Comparison of ENCODE assay signal across 14 cellular contexts in the genomic region with DNA sequence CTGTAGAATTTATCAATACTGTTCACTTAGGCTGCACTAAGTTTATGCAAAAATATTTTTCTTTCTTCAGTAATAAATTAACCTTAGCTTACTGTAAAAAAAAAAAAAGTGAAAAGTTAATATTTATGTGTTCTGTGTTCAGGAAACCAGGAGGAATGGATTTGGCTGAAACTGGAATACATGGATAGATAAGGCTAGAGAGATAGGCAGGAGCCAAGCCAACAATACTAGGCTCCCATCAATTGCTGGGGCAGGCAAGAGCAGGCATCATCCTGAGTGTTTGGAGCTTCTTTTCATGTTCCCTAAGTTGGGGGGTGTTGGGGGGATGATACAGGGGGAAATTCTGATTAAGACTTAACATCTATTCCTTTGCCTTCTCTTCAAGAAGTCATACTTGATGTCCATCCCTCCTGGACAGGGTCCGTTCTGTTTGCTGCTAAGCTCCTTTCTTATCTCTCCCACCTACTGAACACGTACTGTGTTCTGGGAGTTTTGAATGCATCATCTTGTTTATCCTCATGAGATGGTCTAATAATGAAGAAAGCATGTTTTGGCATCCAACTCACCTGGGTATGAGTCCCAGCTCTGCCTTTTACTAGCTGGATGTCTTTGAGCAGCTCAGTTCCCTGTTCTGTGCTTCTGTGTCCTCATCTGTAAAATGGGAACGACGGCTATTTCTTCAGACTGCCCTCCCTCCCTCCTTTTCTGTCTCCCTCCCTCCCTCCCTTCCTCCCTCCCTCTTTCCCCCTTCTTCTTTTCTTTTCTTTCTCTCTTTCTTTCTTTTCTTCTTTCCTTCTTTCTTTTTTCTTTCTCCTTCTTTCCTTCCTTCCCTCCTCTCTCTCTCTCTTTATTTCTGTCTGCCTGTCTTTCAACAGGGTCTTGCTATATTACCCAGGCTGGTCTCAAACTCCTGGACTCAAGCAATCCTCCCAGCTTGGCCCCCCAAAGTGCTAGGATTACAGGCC. TPM values are rescaled to one million over a fixed set of nuclear protein-coding genes. Genes with fewer than 3 reads are reported as not detected.
"Had no signal": no experiment of that assay in that cellular context is flagged by ENCODE, and none has a peak within 500 bp of the region (broad histone marks: within the 10 kb centered on the region; RNA-seq: fewer than 3 reads in every experiment).

No MANE protein-coding gene starts in this region.

- DNase-seq: activated CD4-positive, alpha-beta T cell treated with anti-CD3 and anti-CD28 coated beads, Interleukin-2, amount 50 U/mL, for 4 hours; activated CD4-positive, CD25-positive, alpha-beta regulatory T cell treated with anti-CD3 and anti-CD28 coated beads, Interleukin-2, amount 50 U/mL, for 72 hours; activated naive CD4-positive, alpha-beta T cell treated with anti-CD3 and anti-CD28 coated beads for 36 hours; activated naive CD8-positive, alpha-beta T cell treated with anti-CD3 and anti-CD28 coated beads, Interleukin-2, amount 50 U/mL, for 24 hours; stimulated activated CD4-positive, alpha-beta T cell treated with anti-CD3 and anti-CD28 coated beads, Interleukin-2, amount 100 ng/mL, for 48 hours; stimulated activated naive B cell treated with anti-CD40 and anti-IgM and Interleukin-4, amounts not matched to agents 10 μg/mL and 1 μg/mL and 100 μg/mL, for 72 hours had no signal

- H3K4me1 Mint-ChIP-seq: neural crest cell; stimulated activated naive B cell treated with anti-CD40 and anti-IgM and Interleukin-4, amounts not matched to agents 10 μg/mL and 1 μg/mL and 100 μg/mL, for 72 hours had no signal

- H3K36me3 Mint-ChIP-seq: mesothelial cell of epicardium had no signal

- H3K27ac ChIP-seq: lower lobe of right lung, parathyroid adenoma, tibial artery, vagina had no signal

- H3K36me3 ChIP-seq: lower lobe of right lung, vagina had no signal

- H3K4me3 Mint-ChIP-seq: activated naive CD4-positive, alpha-beta T cell treated with anti-CD3 and anti-CD28 coated beads for 36 hours; activated naive CD8-positive, alpha-beta T cell treated with anti-CD3 and anti-CD28 coated beads, Interleukin-2, amount 50 U/mL, for 24 hours; mesothelial cell of epicardium; neural crest cell; stimulated activated naive B cell treated with anti-CD40 and anti-IgM and Interleukin-4, amounts not matched to agents 10 μg/mL and 1 μg/mL and 100 μg/mL, for 72 hours; T-helper 1 cell treated with Interleukin-12 subunit alpha and Interleukin-12 subunit beta and Interleukin-4 antibody, amounts not matched to agents 30 μg/mL and 1 μg/mL, for 36 hours had no signal

- H3K9me3 Mint-ChIP-seq: activated T-helper 2 cell treated with anti-CD3 and anti-CD28 coated beads, Interferon-gamma antibody, Interleukin-2, Interleukin-4, amounts not matched to agents 10 μg/mL and 5 μg/mL and 100 μg/mL, durations not matched to agents 14 hours and 24 hours and 36 hours; neural crest cell had no signal

- H3K27me3 Mint-ChIP-seq: activated naive CD8-positive, alpha-beta T cell treated with anti-CD3 and anti-CD28 coated beads, Interleukin-2, amount 50 U/mL, for 24 hours; stimulated activated naive B cell treated with anti-CD40 and anti-IgM and Interleukin-4, amounts not matched to agents 10 μg/mL and 1 μg/mL and 100 μg/mL, for 72 hours had no signal

- H3K9me3 ChIP-seq: lower lobe of right lung, tibial artery, vagina had no signal

- H3K4me3 ChIP-seq: lower lobe of right lung, tibial artery, vagina had no signal

- H3K4me1 ChIP-seq: parathyroid adenoma, tibial artery, vagina had no signal

- ATAC-seq: activated naive CD8-positive, alpha-beta T cell treated with anti-CD3 and anti-CD28 coated beads, Interleukin-2, amount 50 U/mL, for 24 hours; stimulated activated naive B cell treated with anti-CD40 and anti-IgM and Interleukin-4, amounts not matched to agents 10 μg/mL and 1 μg/mL and 100 μg/mL, for 72 hours had no signal

- H3K79me2 ChIP-seq: parathyroid adenoma had no signal

- H3K27me3 ChIP-seq: tibial artery, vagina had no signal

- H3K9ac ChIP-seq: parathyroid adenoma had no signal

- H3K27ac Mint-ChIP-seq: activated naive CD4-positive, alpha-beta T cell treated with anti-CD3 and anti-CD28 coated beads for 36 hours; activated naive CD8-positive, alpha-beta T cell treated with anti-CD3 and anti-CD28 coated beads, Interleukin-2, amount 50 U/mL, for 24 hours; activated T-helper 2 cell treated with anti-CD3 and anti-CD28 coated beads, Interferon-gamma antibody, Interleukin-2, Interleukin-4, amounts not matched to agents 10 μg/mL and 5 μg/mL and 100 μg/mL, durations not matched to agents 14 hours and 24 hours and 36 hours; stimulated activated naive B cell treated with anti-CD40 and anti-IgM and Interleukin-4, amounts not matched to agents 10 μg/mL and 1 μg/mL and 100 μg/mL, for 72 hours; T-helper 1 cell treated with Interleukin-12 subunit alpha and Interleukin-12 subunit beta and Interleukin-4 antibody, amounts not matched to agents 30 μg/mL and 1 μg/mL, for 36 hours had no signal

RNA-seq across cellular contexts. Expression of a gene that starts 6.4 kb away (rescaled TPM):
- total RNA-seq: neural crest cell had no signal
